In the genomic region with DNA sequence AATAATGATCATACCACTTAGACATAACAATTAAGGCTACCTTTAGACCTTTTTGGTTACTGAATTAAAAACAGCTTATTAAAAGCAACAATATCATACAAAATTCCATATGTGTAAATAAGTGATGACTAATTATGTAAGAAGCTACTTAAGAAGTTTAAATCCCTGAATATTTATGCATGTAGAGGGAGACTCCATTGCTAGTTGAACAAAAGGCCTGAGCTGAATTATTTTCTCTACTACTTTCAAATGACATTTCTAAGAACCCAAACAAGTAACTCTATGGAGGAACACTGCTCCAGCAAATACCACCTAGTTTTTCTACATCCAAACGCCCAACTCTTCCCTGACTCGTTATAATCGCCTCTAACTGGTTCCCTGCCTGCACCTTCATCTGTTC, we compare ENCODE assay signal across 17 cellular contexts. TPM values are rescaled to one million over a fixed set of nuclear protein-coding genes. Genes with fewer than 3 reads are reported as not detected.
A peak's percentile ranks its signal among the peaks of the same experiment; 100 is the strongest.
DNase-seq lines count a peak whose midpoint lies in the region; ATAC-seq and TF ChIP-seq lines count a peak whose summit lies in the region.
"Had no signal": no experiment of that assay in that cellular context is flagged by ENCODE, and none has a peak within 500 bp of the region (broad histone marks: within the 10 kb centered on the region; RNA-seq: fewer than 3 reads in every experiment).

No MANE protein-coding gene starts in this region.

- peaks cover 0 to 9% of the 10 kb centered on the region in 2 donors for H3K36me3 Mint-ChIP-seq in activated T-cell treated with anti-CD3 and anti-CD28 coated beads, Interleukin-2, amount 50 U/mL, for 72 hours (ENCODE audit: insufficient read depth in 2 of 2)
- H3K36me3 Mint-ChIP-seq in chondrocyte (ENCODE audit: low read depth): no peaks in the 10 kb centered on the region
- H3K36me3 Mint-ChIP-seq in progenitor cell of endocrine pancreas (ENCODE audit: insufficient read depth): peaks cover 5% of the 10 kb centered on the region

- H3K27ac ChIP-seq in HUES6 (ENCODE audit: low read depth, low read length): peak overlapping the region; percentile 18; the same call in 1 of the 2 replicates
- H3K27ac ChIP-seq: vagina had no signal

- no peak overlapping the region for H3K4me3 ChIP-seq in HUES6 (ENCODE audit: low read depth, low read length)
- H3K4me3 ChIP-seq: vagina had no signal

- H3K4me3 Mint-ChIP-seq in activated T-cell treated with anti-CD3 and anti-CD28 coated beads, Interleukin-2, amount 50 U/mL, for 72 hours: peak overlapping the region in 1 of 2 donors; percentile 74
- H3K4me3 Mint-ChIP-seq in chondrocyte (ENCODE audit: unreplicated experiment): no peak overlapping the region
- no peak overlapping the region for H3K4me3 Mint-ChIP-seq in progenitor cell of endocrine pancreas (ENCODE audit: low read depth)
- H3K4me3 Mint-ChIP-seq: T-helper 1 cell treated with Interleukin-12 subunit alpha and Interleukin-12 subunit beta and Interleukin-4 antibody, amounts not matched to agents 30 μg/mL and 1 μg/mL, for 36 hours had no signal

- TF ChIP-seq CTCF in chondrocyte (IDR thresholded peaks at IDR 0.05): no peak
- TF ChIP-seq CTCF in progenitor cell of endocrine pancreas (IDR thresholded peaks at IDR 0.05; ENCODE audit: unreplicated experiment): no peak

- H3K9me3 ChIP-seq in HUES6 (ENCODE audit: control insufficient read depth, insufficient read depth, low read depth, low read length): no peaks in the 10 kb centered on the region
- H3K9me3 ChIP-seq: vagina had no signal

- H3K9me3 Mint-ChIP-seq in activated T-cell treated with anti-CD3 and anti-CD28 coated beads, Interleukin-2, amount 50 U/mL, for 72 hours: no peaks in the 10 kb centered on the region
- no peaks in the 10 kb centered on the region for H3K9me3 Mint-ChIP-seq in chondrocyte (ENCODE audit: low read depth)
- H3K9me3 Mint-ChIP-seq in progenitor cell of endocrine pancreas (ENCODE audit: low read depth): no peaks in the 10 kb centered on the region
- H3K9me3 Mint-ChIP-seq: T-helper 1 cell treated with Interleukin-12 subunit alpha and Interleukin-12 subunit beta and Interleukin-4 antibody, amounts not matched to agents 30 μg/mL and 1 μg/mL, for 36 hours had no signal

- H3K4me1 ChIP-seq in HUES6 (ENCODE audit: control insufficient read depth, insufficient read depth, low read length): peaks cover 10% of the 10 kb centered on the region

- no peaks in the 10 kb centered on the region for H3K27me3 ChIP-seq in HUES6 (ENCODE audit: control insufficient read depth, insufficient read depth, low read length)
- H3K27me3 ChIP-seq: vagina had no signal

- H3K27me3 Mint-ChIP-seq in activated T-cell treated with anti-CD3 and anti-CD28 coated beads, Interleukin-2, amount 50 U/mL, for 72 hours (ENCODE audit: low read depth): no peaks in the 10 kb centered on the region
- H3K27me3 Mint-ChIP-seq in chondrocyte (ENCODE audit: low read depth) (no peaks in the 10 kb centered on the region), progenitor cell of endocrine pancreas (no peaks in the 10 kb centered on the region)

- H3K36me3 ChIP-seq in HUES6 (ENCODE audit: control insufficient read depth, insufficient read depth, low read length): no peaks in the 10 kb centered on the region
- H3K36me3 ChIP-seq: vagina had no signal

- DNase-seq in activated T-cell treated with anti-CD3 and anti-CD28 coated beads, Interleukin-2, amount 50 U/mL, for 72 hours: no peak
- no peak for DNase-seq in activated T-cell treated with anti-CD3 and anti-CD28 coated beads for 4 hours
- no peak for DNase-seq in chondrocyte (ENCODE audit: low spot score)
- DNase-seq in progenitor cell of endocrine pancreas (ENCODE audit: low spot score, unreplicated experiment): no peak
- no peak for DNase-seq in stimulated activated naive CD4-positive, alpha-beta T cell treated with Interleukin-2 at 50 U/mL for 16 hours (lab: John Stamatoyannopoulos, UW)
- DNase-seq in COR-L47 (lab: John Stamatoyannopoulos, UW): no peak
- DNase-seq in NCI-H510A (lab: John Stamatoyannopoulos, UW): no peak
- DNase-seq: effector CD4-positive, alpha-beta T cell; hippocampal formation; NCI-H2029; NCI-H510A treated with DMSO at 0.1 percent for 48 hours; nucleus accumbens; right cardiac atrium; Right ventricle myocardium superior had no signal

- peak overlapping the region; percentile 88 for H3K27ac Mint-ChIP-seq in activated T-cell treated with anti-CD3 and anti-CD28 coated beads, Interleukin-2, amount 50 U/mL, for 72 hours
- peak overlapping the region; percentile 42 for H3K27ac Mint-ChIP-seq in chondrocyte (ENCODE audit: unreplicated experiment)
- peak overlapping the region; percentile 1 for H3K27ac Mint-ChIP-seq in progenitor cell of endocrine pancreas

- H3K4me1 Mint-ChIP-seq in activated T-cell treated with anti-CD3 and anti-CD28 coated beads, Interleukin-2, amount 50 U/mL, for 72 hours (ENCODE audit: low read depth): peaks cover 67% of the 10 kb centered on the region
- H3K4me1 Mint-ChIP-seq in chondrocyte (ENCODE audit: low read depth) (peaks cover 58% of the 10 kb centered on the region), progenitor cell of endocrine pancreas (ENCODE audit: low read depth) (peaks cover 22% of the 10 kb centered on the region)

- no peak overlapping the region for H3K9ac ChIP-seq in HUES6 (ENCODE audit: low read length)

- ATAC-seq in activated T-cell treated with anti-CD3 and anti-CD28 coated beads, Interleukin-2, amount 50 U/mL, for 72 hours (replicated peaks in 1 of 2): no peak
- ATAC-seq: right cardiac atrium had no signal

RNA-seq across cellular contexts. Expression of a gene that starts 31.5 kb away (rescaled TPM):
- 10 to 100 TPM; 36.0 to 38.3 TPM for total RNA-seq in activated T-cell treated with anti-CD3 and anti-CD28 coated beads, Interleukin-2, amount 50 U/mL, for 72 hours
- 22.0 to 31.9 TPM (median 26.8 TPM) in 3 replicates for total RNA-seq in chondrocyte
- 59.5 and 61.6 TPM in 2 replicates for total RNA-seq in progenitor cell of endocrine pancreas

Comparison
In these comparisons a context has a peak if more than half of its experiments do, and no peak if none do; other contexts are left out.
1. H3K27ac Mint-ChIP-seq: peak in every context shown above with its lines; median percentile 88 in activated T-cell treated with anti-CD3 and anti-CD28 coated beads, Interleukin-2, amount 50 U/mL, for 72 hours; 42 in chondrocyte; 1 in progenitor cell of endocrine pancreas.